ENCODE assay signal across 18 cellular contexts in the genomic region with DNA sequence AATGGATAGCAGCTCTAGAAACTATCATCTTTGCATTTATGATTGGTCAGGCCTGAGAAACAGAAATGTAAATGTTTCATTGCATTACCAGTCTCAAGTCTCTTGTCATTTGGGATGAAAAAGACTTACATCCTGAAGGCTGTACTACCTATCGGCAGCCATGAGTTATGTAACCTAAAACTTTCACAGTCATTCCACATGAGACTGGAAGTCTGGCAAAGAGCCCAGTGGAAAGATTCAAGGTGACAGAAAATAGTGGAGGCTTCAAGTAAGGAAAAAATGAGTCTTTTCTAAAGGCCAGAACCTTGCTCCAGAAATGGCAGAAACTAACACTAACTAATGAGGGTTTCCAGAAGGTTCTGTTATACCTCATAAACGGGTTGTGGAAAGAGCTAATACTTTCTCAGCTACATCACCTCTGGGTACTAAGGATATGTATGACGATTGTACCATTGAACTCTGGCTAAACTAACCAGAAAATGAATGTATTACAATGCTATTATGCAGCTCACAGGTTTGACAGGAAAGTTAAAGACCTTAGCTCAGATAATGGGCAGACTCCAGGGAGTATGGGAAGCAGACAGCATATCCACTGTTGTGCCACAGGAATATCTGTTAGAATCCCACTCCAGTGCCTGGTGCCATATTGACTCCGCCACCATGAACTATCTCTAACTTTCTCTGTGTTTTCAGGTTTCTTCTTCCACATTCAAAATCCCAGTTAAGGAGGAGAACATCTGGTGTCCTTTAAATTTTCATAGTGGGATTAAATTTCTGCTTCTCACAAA. TPM values are rescaled to one million over a fixed set of nuclear protein-coding genes. Genes with fewer than 3 reads are reported as not detected.
DNase-seq lines count a peak whose midpoint lies in the region; ATAC-seq and TF ChIP-seq lines count a peak whose summit lies in the region.
"Had no signal": no experiment of that assay in that cellular context is flagged by ENCODE, and none has a peak within 500 bp of the region (broad histone marks: within the 10 kb centered on the region; RNA-seq: fewer than 3 reads in every experiment).

No MANE protein-coding gene starts in this region.

- H3K27ac ChIP-seq in body of pancreas, result no peak overlapping the region
- H3K27ac ChIP-seq: 22Rv1, PC-9 had no signal

- ATAC-seq in body of pancreas (no peak), HG03139 (IDR thresholded peaks at IDR 0.05; ENCODE audit: unreplicated experiment) (no peak)

- H3K4me1 ChIP-seq in body of pancreas, result no peaks in the 10 kb centered on the region

- no peaks in the 10 kb centered on the region for H3K9me3 ChIP-seq in body of pancreas

- no peaks in the 10 kb centered on the region for H3K27me3 ChIP-seq in body of pancreas

- DNase-seq in DMS 273 (lab: John Stamatoyannopoulos, UW; ENCODE audit: unreplicated experiment) (peak; percentile 40), DMS 273 treated with DMSO at 0.1 percent for 48 hours (lab: John Stamatoyannopoulos, UW) (no peak), NCI-H2107 (lab: John Stamatoyannopoulos, UW) (peak; percentile 44), body of pancreas (peak; percentile 23 to 52 (median 33)), retinal pigment epithelial cell (ENCODE audit: low read depth) (peak; percentile 16), NCI-H1048 (lab: John Stamatoyannopoulos, UW) (no peak)
- no peak for DNase-seq in central memory CD4-positive, alpha-beta T cell
- DNase-seq: CD4-positive, alpha-beta memory T cell; H9; IMR-90; Kasumi-1; NCI-H1436 treated with DMSO at 0.1 percent for 48 hours; NCI-H2029 treated with DMSO at 0.1 percent for 48 hours; NCI-H774; PC-9 had no signal

- H3K36me3 ChIP-seq in body of pancreas (replicated peaks in 1 of 2; ENCODE audit: insufficient read depth in 1 of 2, low read depth in 2 of 2), result no peaks in the 10 kb centered on the region

- WGBS in body of pancreas, 2 donors, result 55 to 59% methylated on average over 4 of the region's 4 CpGs

- intact Hi-C loops in body of pancreas (cut with DNase I), result loop anchor here (10.0 kb wide), 1 partner anchor 1754 kb away; no protein-coding TSS in a partner anchor

- no peak for TF ChIP-seq POLR2A in body of pancreas (IDR thresholded peaks at IDR 0.05)

- no peak overlapping the region for H3K4me3 ChIP-seq in body of pancreas
- H3K4me3 ChIP-seq in retinal pigment epithelial cell (ENCODE audit: low read length), result no peak overlapping the region
- H3K4me3 ChIP-seq: PC-9 had no signal

- TF ChIP-seq CTCF in body of pancreas (IDR thresholded peaks at IDR 0.05) (no peak), retinal pigment epithelial cell (conservative IDR thresholded peaks at IDR 0.05; ENCODE audit: low read depth, low read length) (no peak)

RNA-seq across cellular contexts. Expression of a gene that starts 41.7 kb away (rescaled TPM):
- 1 to 10 TPM; 1.3 to 4.2 TPM for total RNA-seq in body of pancreas
- total RNA-seq: CD4-positive, alpha-beta memory T cell; NCI-H460; PC-9 had no signal

Comparison
In these comparisons a context has a peak if more than half of its experiments do, and no peak if none do; other contexts are left out.
1. DNase-seq: peak in DMS 273 (single experiment), NCI-H2107 (single experiment), body of pancreas (4 of 4) and retinal pigment epithelial cell (single experiment); none in DMS 273 treated with DMSO at 0.1 percent for 48 hours (single experiment), NCI-H1048 (single experiment) and central memory CD4-positive, alpha-beta T cell (single experiment).